In the genomic region with DNA sequence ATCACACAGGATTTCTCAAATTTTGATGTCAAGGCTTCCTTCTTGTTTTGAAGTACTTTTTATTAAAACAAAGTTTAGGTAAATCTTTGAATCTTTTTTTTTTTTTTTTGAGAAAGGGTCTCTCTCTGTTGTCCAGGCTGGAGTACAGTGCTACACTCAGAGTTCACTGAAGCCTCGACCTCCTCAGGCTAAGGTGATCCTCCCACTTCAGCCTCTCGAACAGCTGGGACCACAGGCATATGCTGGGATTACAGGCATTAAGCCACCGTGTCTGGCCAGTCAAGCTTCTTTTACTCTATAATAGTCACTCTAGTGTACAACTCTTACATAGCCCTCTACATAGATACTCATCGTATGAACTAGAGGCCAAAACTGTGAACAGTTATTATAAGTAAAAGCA, we compare ENCODE assay signal across 24 cellular contexts.
"Had no signal": no experiment of that assay in that cellular context is flagged by ENCODE, and none has a peak within 500 bp of the region (broad histone marks: within the 10 kb centered on the region; RNA-seq: fewer than 3 reads in every experiment).

No MANE protein-coding gene starts in this region.

- H3K9me3 Mint-ChIP-seq: activated B cell treated with CpG ODN at 0.5 μM for 24 hours; activated CD4-positive, alpha-beta memory T cell treated with anti-CD3 and anti-CD28 coated beads for 36 hours; activated CD4-positive, alpha-beta T cell treated with anti-CD3 and anti-CD28 coated beads, Interleukin-2, amount 10 ng/mL, durations not matched to agents 7 days and 5 days; activated naive CD4-positive, alpha-beta T cell treated with anti-CD3 and anti-CD28 coated beads for 36 hours; activated T-helper 17 cell treated with anti-CD3 and anti-CD28 coated beads, Interleukin-2, amount 50 U/mL, for 72 hours; T-helper 1 cell treated with Interleukin-12 subunit alpha and Interleukin-12 subunit beta and Interleukin-4 antibody, amounts not matched to agents 30 μg/mL and 1 μg/mL, for 36 hours had no signal

- H3K4me1 ChIP-seq: Peyer's patch had no signal

- H3K27ac ChIP-seq: cardiac muscle cell, KMS-11, Peyer's patch had no signal

- H3K4me3 Mint-ChIP-seq: activated B cell treated with CpG ODN at 0.5 μM for 24 hours; activated CD4-positive, alpha-beta memory T cell treated with anti-CD3 and anti-CD28 coated beads for 36 hours; activated CD4-positive, alpha-beta T cell treated with anti-CD3 and anti-CD28 coated beads, Interleukin-2, amount 10 ng/mL, durations not matched to agents 7 days and 5 days; activated naive CD4-positive, alpha-beta T cell treated with anti-CD3 and anti-CD28 coated beads for 36 hours; activated naive CD8-positive, alpha-beta T cell; activated T-helper 17 cell treated with anti-CD3 and anti-CD28 coated beads, Interleukin-2, amount 50 U/mL, for 72 hours; T-helper 1 cell treated with Interleukin-12 subunit alpha and Interleukin-12 subunit beta and Interleukin-4 antibody, amounts not matched to agents 30 μg/mL and 1 μg/mL, for 36 hours had no signal

- H3K27me3 ChIP-seq: brain microvascular endothelial cell, cardiac muscle cell, Peyer's patch had no signal

- DNase-seq: activated B cell treated with CpG ODN at 0.5 μM for 24 hours; activated CD4-positive, alpha-beta memory T cell treated with anti-CD3 and anti-CD28 coated beads for 36 hours; activated CD4-positive, alpha-beta T cell treated with anti-CD3 and anti-CD28 coated beads for 1 hour; activated CD4-positive, alpha-beta T cell treated with anti-CD3 and anti-CD28 coated beads, Interleukin-2, amount 10 ng/mL, durations not matched to agents 7 days and 5 days; activated CD8-positive, alpha-beta memory T cell treated with anti-CD3 and anti-CD28 coated beads for 24 hours; activated gamma-delta T cell; activated naive CD4-positive, alpha-beta T cell treated with anti-CD3 and anti-CD28 coated beads for 36 hours; activated T-cell treated with anti-CD3 and anti-CD28 coated beads, Interleukin-2, amount 50 U/mL, for 48 hours; brain microvascular endothelial cell; MM.1S; NCI-H1048; NCI-H1417; NCI-H1930; NCI-H2171; NCI-H2227 treated with DMSO at 0.1 percent for 48 hours; NCI-H446 treated with DMSO at 0.1 percent for 48 hours; NCI-H526 treated with DMSO at 0.1 percent for 48 hours; Peyer's patch; SHP77 had no signal

- H3K9ac ChIP-seq: KMS-11 had no signal

- H3K4me3 ChIP-seq: cardiac muscle cell, Peyer's patch had no signal

- H3K4me2 ChIP-seq: KMS-11 had no signal

- H3K36me3 Mint-ChIP-seq: activated naive CD8-positive, alpha-beta T cell had no signal

- ATAC-seq: activated T-helper 17 cell treated with anti-CD3 and anti-CD28 coated beads, Interleukin-2, amount 50 U/mL, for 72 hours had no signal

- H3K27me3 Mint-ChIP-seq: activated B cell treated with CpG ODN at 0.5 μM for 24 hours; activated CD4-positive, alpha-beta memory T cell treated with anti-CD3 and anti-CD28 coated beads for 36 hours; activated CD4-positive, alpha-beta T cell treated with anti-CD3 and anti-CD28 coated beads, Interleukin-2, amount 10 ng/mL, durations not matched to agents 7 days and 5 days; activated naive CD8-positive, alpha-beta T cell; activated T-helper 17 cell treated with anti-CD3 and anti-CD28 coated beads, Interleukin-2, amount 50 U/mL, for 72 hours had no signal

- H3K9me3 ChIP-seq: Peyer's patch had no signal
